15 cellular contexts compared by ENCODE assay signal in genomic region chr6:110547266-110547964, GRCh38.
DNase-seq lines count a peak whose midpoint lies in the region; ATAC-seq, FAIRE-seq and TF ChIP-seq lines count a peak whose summit lies in the region.
"Had no signal": no experiment of that assay in that cellular context is flagged by ENCODE, and none has a peak within 500 bp of the region (broad histone marks: within the 10 kb centered on the region; RNA-seq: fewer than 3 reads in every experiment).

No MANE protein-coding gene starts in this region.

- H3K36me3 ChIP-seq in HCT116 (ENCODE audit: control insufficient read depth in 1 of 2, insufficient read depth in 2 of 2, low read length in 2 of 2): no peaks in the 10 kb centered on the region
- H3K36me3 ChIP-seq in smooth muscle cell (ENCODE audit: low read depth): no peaks in the 10 kb centered on the region
- H3K36me3 ChIP-seq: left lung, tibial artery had no signal

- H3K4me1 ChIP-seq in HCT116 (ENCODE audit: control insufficient read depth in 1 of 2, insufficient read depth in 2 of 2, low read length in 2 of 2) (peaks cover 35 to 43% of the 10 kb centered on the region in 2 experiments), smooth muscle cell (ENCODE audit: low read depth) (no peaks in the 10 kb centered on the region)
- H3K4me1 ChIP-seq: left lung had no signal

- H3K27ac ChIP-seq in HCT116 (ENCODE audit: low read depth, low read length) (peak overlapping the region; percentile 73), smooth muscle cell (ENCODE audit: low read depth) (peak overlapping the region; percentile 71)
- H3K27ac ChIP-seq: left lung, tibial artery had no signal

- intact Hi-C loops in HCT116 (cut with micrococcal nuclease): no loop called here

- H4K20me1 ChIP-seq in HCT116 (ENCODE audit: insufficient read depth) (no peaks in the 10 kb centered on the region), smooth muscle cell (ENCODE audit: low read depth) (no peaks in the 10 kb centered on the region)

- no peak for TF ChIP-seq RAD21 in HCT116 (IDR thresholded peaks at IDR 0.05; ENCODE audit: low read depth)

- TF ChIP-seq POLR2A in HCT116 (IDR thresholded peaks at IDR 0.05; ENCODE audit: borderline replicate concordance, extremely low read depth, insufficient read depth, insufficient read length): no peak
- no peak for TF ChIP-seq POLR2A in GM12891 (IDR thresholded peaks at IDR 0.05; ENCODE audit: low read depth, low read length)

- H3F3A ChIP-seq in smooth muscle cell (ENCODE audit: low read depth): peaks cover 3% of the 10 kb centered on the region

- in situ Hi-C loops in SK-MEL-5 (cut with HindIII; ENCODE audit: low pct_unique_long_range_greater_than_20kb, low sequenced_read_pairs): no loop called here

- peak overlapping the region; percentile 65 for H2AFZ ChIP-seq in HCT116 (ENCODE audit: low read depth, low read length, poor library complexity, severe bottlenecking)
- H2AFZ ChIP-seq in smooth muscle cell (ENCODE audit: low read depth): no peak overlapping the region

- RAD21 ChIA-PET in HCT116 (lab: Charles Lee; ENCODE audit: low non-redundant PET in 1 of 2, low total read pairs in 2 of 2, uncharacterized antibody in 2 of 2, unreplicated experiment in 2 of 2): no interaction called here

- ATAC-seq in HCT116 (peak; percentile 74), GM18909 (IDR thresholded peaks at IDR 0.05; ENCODE audit: poor library complexity, unreplicated experiment) (no peak), GM21423 (IDR thresholded peaks at IDR 0.05; ENCODE audit: unreplicated experiment) (no peak)
- ATAC-seq: left lung had no signal

- H3K9me3 ChIP-seq in HCT116 (ENCODE audit: control insufficient read depth in 1 of 2, insufficient read depth in 1 of 2, low read depth in 1 of 2, low read length in 2 of 2) (peaks cover 0 to 7% of the 10 kb centered on the region in 2 experiments; a peak in 1 of 4 replicates), smooth muscle cell (replicated peaks; ENCODE audit: low read depth) (peaks cover 2% of the 10 kb centered on the region)
- H3K9me3 ChIP-seq: left lung had no signal

- CTCF ChIA-PET in HCT116 (lab: Charles Lee): no interaction called here

- no peaks in the 10 kb centered on the region for H3K27me3 ChIP-seq in HCT116 (ENCODE audit: insufficient read depth, low read length)
- no peaks in the 10 kb centered on the region for H3K27me3 ChIP-seq in smooth muscle cell (ENCODE audit: low read depth)
- H3K27me3 ChIP-seq: left lung had no signal

- no peaks in the 10 kb centered on the region for H3K9me2 ChIP-seq in HCT116 (ENCODE audit: insufficient read depth)

- BruUV-seq in HCT116 (replicated peaks; lab: Mats Ljungman, UMichigan): no TSS peak

- no peak for FAIRE-seq in GM12891 (lab: Jason Lieb, UNC)
- FAIRE-seq: colon, H1 had no signal

- peak overlapping the region; percentile 48 for H3K9ac ChIP-seq in HCT116 (ENCODE audit: low read length)
- H3K9ac ChIP-seq in smooth muscle cell (ENCODE audit: low read depth): no peak overlapping the region

- H3K4me3 ChIP-seq in HCT116 (replicated peaks in 1 of 2; ENCODE audit: low read depth in 1 of 2, low read length in 2 of 2) (peak overlapping the region in 1 of 2 experiments; percentile 16; a peak in 2 of 4 replicates), fibroblast of mammary gland (ENCODE audit: control insufficient read depth, low read depth, low read length) (no peak overlapping the region), smooth muscle cell (no peak overlapping the region)
- H3K4me3 ChIP-seq: left lung, tibial artery had no signal

- H3K79me2 ChIP-seq in HCT116 (ENCODE audit: insufficient read depth, low read length) (no peaks in the 10 kb centered on the region), smooth muscle cell (ENCODE audit: low read depth) (no peaks in the 10 kb centered on the region)

- POLR2A ChIA-PET in HCT116 (lab: Charles Lee): interaction anchor here (1.2 kb wide), 1 partner anchor 327 kb away, joined by 6 read pairs; the partner anchor contains the start of gene AMD1

- TF ChIP-seq CTCF in HCT116 (IDR thresholded peaks at IDR 0.05 in 2 of 3, conservative IDR thresholded peaks at IDR 0.05 in 1 of 3; ENCODE audit: borderline replicate concordance in 1 of 3, insufficient read depth in 1 of 3, low read depth in 2 of 3, low read length in 2 of 3) (no peak), fibroblast of mammary gland (conservative IDR thresholded peaks at IDR 0.05; ENCODE audit: control insufficient read depth, insufficient read depth, low read depth, low read length) (no peak), smooth muscle cell (IDR thresholded peaks at IDR 0.05; ENCODE audit: borderline replicate concordance, insufficient read depth, poor library complexity, severe bottlenecking) (no peak)

- H3K4me2 ChIP-seq in HCT116 (ENCODE audit: low read length) (peak overlapping the region; percentile 61), smooth muscle cell (peak overlapping the region; percentile 39)

- whole genome bisulfite sequencing in smooth muscle cell (ENCODE audit: low lambda C conversion rate): 41% methylated on average over 1 of the region's 1 CpG

- DNase-seq in HCT116 (ENCODE audit: low read depth, low spot score) (peak; percentile 73), SK-MEL-5 (ENCODE audit: low read depth, low spot score) (peak; percentile 64), fibroblast of mammary gland (ENCODE audit: low read depth) (peak; percentile 43), smooth muscle cell (lab: John Stamatoyannopoulos, UW; ENCODE audit: unreplicated experiment) (no peak), GM12891 (ENCODE audit: insufficient read length, low spot score) (no peak)
- no peak for DNase-seq in activated T-cell treated with anti-CD3 and anti-CD28 coated beads, Interleukin-2, amount 50 U/mL, for 1 hour
- DNase-seq: activated CD4-positive, alpha-beta T cell treated with anti-CD3 and anti-CD28 coated beads, Interleukin-2, amount 10 ng/mL, durations not matched to agents 7 days and 5 days; left lung; NCI-H1694; NCI-H774; tibial artery had no signal

TF ChIP-seq in HCT116, 20 proteins besides CTCF, POLR2A, EP300 and RAD21 (continues in another document):
- TF ChIP-seq REST (IDR thresholded peaks at IDR 0.05; ENCODE audit: low read depth) (no peak), CBX3 (IDR thresholded peaks at IDR 0.05; ENCODE audit: low read depth) (peak; percentile 64; the same call in 1 of the 2 replicates), CEBPB (IDR thresholded peaks at IDR 0.05; ENCODE audit: low read depth) (peak; percentile 10; the same call in 1 of the 2 replicates), SP1 (IDR thresholded peaks at IDR 0.05; ENCODE audit: low read depth) (peak; percentile 57; the same call in 1 of the 2 replicates)

TF ChIP-seq in GM12891, 5 proteins besides CTCF, POLR2A, EP300 and RAD21:
- no peak for TF ChIP-seq POU2F2 (IDR thresholded peaks at IDR 0.05; ENCODE audit: low read depth, low read length)
- TF ChIP-seq TAF1 (IDR thresholded peaks at IDR 0.05; ENCODE audit: low read depth, low read length): no peak
- no peak for TF ChIP-seq PAX5 (IDR thresholded peaks at IDR 0.05; ENCODE audit: insufficient read depth, low read length, severe bottlenecking)
- TF ChIP-seq POLR2AphosphoS5 (IDR thresholded peaks at IDR 0.05; ENCODE audit: low read depth, low read length): no peak
- TF ChIP-seq SPI1 (IDR thresholded peaks at IDR 0.05; ENCODE audit: low read depth, low read length): no peak

Comparison
In these comparisons a context has a peak if more than half of its experiments do, and no peak if none do; other contexts are left out.
1. DNase-seq: peak in HCT116 (single experiment), SK-MEL-5 (single experiment) and fibroblast of mammary gland (single experiment); none in smooth muscle cell (single experiment), activated T-cell treated with anti-CD3 and anti-CD28 coated beads, Interleukin-2, amount 50 U/mL, for 1 hour (single experiment) and GM12891 (single experiment).